Comparison of ENCODE assay signal across 20 cellular contexts in the genomic region with DNA sequence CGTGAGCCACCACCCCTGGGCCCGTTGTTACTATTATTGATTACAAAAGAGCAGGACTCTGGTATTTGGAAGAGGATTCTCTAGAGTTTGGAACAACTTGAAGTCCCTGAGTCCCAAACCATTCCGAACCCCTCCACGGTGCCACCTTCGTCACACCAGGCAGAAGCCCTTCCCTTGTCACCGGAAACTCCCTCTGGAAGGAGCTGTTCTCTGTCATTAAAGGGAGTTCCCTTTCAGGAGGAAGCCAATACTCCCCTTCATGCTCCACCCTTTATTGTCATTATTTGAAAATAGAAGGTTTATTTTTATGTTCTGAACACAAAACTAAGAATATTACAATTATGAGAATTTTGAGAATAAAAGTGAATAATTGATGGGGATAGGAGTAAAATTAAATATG.
"Had no signal": no experiment of that assay in that cellular context is flagged by ENCODE, and none has a peak within 500 bp of the region (broad histone marks: within the 10 kb centered on the region; RNA-seq: fewer than 3 reads in every experiment).

No MANE protein-coding gene starts in this region.

- H3K9me3 ChIP-seq: esophagus muscularis mucosa, ovary, sigmoid colon, testis, tibial artery had no signal

- H3K4me3 ChIP-seq: coronary artery, esophagus muscularis mucosa, lung, ovary, sigmoid colon, testis, tibial artery had no signal

- DNase-seq: dermis blood vessel endothelial cell; effector memory CD4-positive, alpha-beta T cell; glutamatergic neuron; left colon; natural killer cell; occipital lobe; ovary; retina; sigmoid colon; stimulated activated CD4-positive, alpha-beta T cell treated with anti-CD3 and anti-CD28 coated beads, Interleukin-4, amount 100 ng/mL, for 4 hours; stimulated activated naive CD8-positive, alpha-beta T cell treated with anti-CD3 and anti-CD28 coated beads, Interleukin-15, Interleukin-2, amounts not matched to agents 100 U/mL and 50 U/mL, for 24 hours; substantia nigra; testis; tibial artery had no signal

- H3K27ac ChIP-seq: coronary artery, esophagus muscularis mucosa, foreskin keratinocyte, ovary, sigmoid colon, testis, tibial artery had no signal

- ATAC-seq: foreskin keratinocyte; left colon; natural killer cell; stimulated activated memory B cell treated with anti-CD40 and anti-IgM and Interleukin-4, amounts not matched to agents 10 μg/mL and 1 μg/mL and 100 μg/mL, for 72 hours; stimulated activated naive CD8-positive, alpha-beta T cell treated with anti-CD3 and anti-CD28 coated beads, Interleukin-15, Interleukin-2, amounts not matched to agents 100 U/mL and 50 U/mL, for 24 hours had no signal

- FAIRE-seq: endothelial cell of umbilical vein had no signal

- H3K36me3 ChIP-seq: esophagus muscularis mucosa, ovary, sigmoid colon, tibial artery had no signal

- H3K27me3 ChIP-seq: esophagus muscularis mucosa, foreskin keratinocyte, ovary, sigmoid colon, testis, tibial artery had no signal
